In genomic region chr11:70519117-70519516, GRCh38 we compare ENCODE assay signal across 1 cellular context.
TF ChIP-seq lines count a peak whose summit lies in the region.

No MANE protein-coding gene starts in this region.

TF ChIP-seq in GM23338, 12 proteins besides CTCF, POLR2A, EP300 and RAD21 (continued from another document):
- TF ChIP-seq ZNF462 (CRISPR knock-in tag; IDR thresholded peaks at IDR 0.05) (no peak), NANOG (IDR thresholded peaks at IDR 0.05; ENCODE audit: borderline replicate concordance) (no peak), REST (IDR thresholded peaks at IDR 0.05; ENCODE audit: unreplicated experiment) (no peak), ZNF331 (CRISPR knock-in tag; IDR thresholded peaks at IDR 0.05; ENCODE audit: low read depth) (no peak), CREB1 (CRISPR knock-in tag; IDR thresholded peaks at IDR 0.05; ENCODE audit: low read depth) (no peak), EZH2phosphoT487 (IDR thresholded peaks at IDR 0.05; ENCODE audit: unreplicated experiment) (no peak), POLR2AphosphoS5 (IDR thresholded peaks at IDR 0.05; ENCODE audit: low read depth) (no peak), ETS1 (IDR thresholded peaks at IDR 0.05) (no peak), JUNB (IDR thresholded peaks at IDR 0.05; ENCODE audit: unreplicated experiment) (no peak)
